In the genomic region with DNA sequence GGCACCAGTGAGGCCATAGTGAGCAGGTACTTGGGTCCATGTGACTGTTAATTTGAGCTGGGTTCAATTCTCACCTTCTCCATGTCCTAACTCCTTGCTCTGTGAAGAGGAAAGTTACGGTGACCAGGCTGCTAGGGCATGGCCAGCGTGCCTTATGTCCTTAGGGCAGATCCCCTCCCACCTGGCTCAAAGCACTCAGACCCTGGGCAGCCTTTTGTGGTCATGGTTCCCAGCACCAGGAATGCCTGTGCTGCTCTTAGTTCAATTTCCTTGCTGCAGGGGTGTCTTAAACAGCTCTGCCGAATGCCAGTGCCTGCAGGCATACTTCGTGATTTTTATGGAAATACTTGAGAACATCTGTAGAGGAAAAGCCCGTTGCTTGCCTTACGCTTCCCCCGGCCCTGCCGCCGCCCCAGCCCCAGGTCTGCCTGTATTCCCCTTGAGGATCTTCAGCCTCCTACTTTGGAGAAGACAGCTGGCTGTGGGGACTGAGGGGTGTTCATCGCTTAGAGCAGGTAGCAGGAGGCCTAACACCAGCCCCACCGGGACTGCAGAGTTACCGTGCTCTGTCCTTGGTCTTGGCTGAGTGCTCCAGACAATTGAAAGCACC, we compare ENCODE assay signal across 17 cellular contexts. TPM values are rescaled to one million over a fixed set of nuclear protein-coding genes. Genes with fewer than 3 reads are reported as not detected.
DNase-seq lines count a peak whose midpoint lies in the region; ATAC-seq and TF ChIP-seq lines count a peak whose summit lies in the region.
"Had no signal": no experiment of that assay in that cellular context is flagged by ENCODE, and none has a peak within 500 bp of the region (broad histone marks: within the 10 kb centered on the region; RNA-seq: fewer than 3 reads in every experiment).

No MANE protein-coding gene starts in this region.

- no peak for DNase-seq in activated naive CD4-positive, alpha-beta T cell treated with anti-CD3 and anti-CD28 coated beads, Interleukin-2, amount 10 ng/mL, durations not matched to agents 7 days and 5 days
- DNase-seq in activated naive CD4-positive, alpha-beta T cell treated with Interleukin-2 at 50 U/mL for 16 hours = no peak
- DNase-seq in RPMI7951 (ENCODE audit: low read depth) (peak; percentile 59), islet precursor cell (peak; percentile 88), smooth muscle cell (lab: John Stamatoyannopoulos, UW; ENCODE audit: unreplicated experiment) (no peak), NCI-H524 (lab: John Stamatoyannopoulos, UW) (no peak)
- no peak for DNase-seq in naive thymus-derived CD4-positive, alpha-beta T cell
- DNase-seq: amniotic stem cell, COR-L47, gastrocnemius medialis, NCI-H1436 treated with DMSO at 0.1 percent for 48 hours, NCI-H2227 treated with DMSO at 0.1 percent for 48 hours, SHP77 had no signal

- H3K9me3 ChIP-seq in smooth muscle cell (replicated peaks; ENCODE audit: low read depth) = no peaks in the 10 kb centered on the region
- no peaks in the 10 kb centered on the region for H3K9me3 ChIP-seq in naive thymus-derived CD4-positive, alpha-beta T cell (ENCODE audit: control insufficient read depth in 2 of 3, low read length in 3 of 3)
- H3K9me3 ChIP-seq: gastrocnemius medialis, right atrium auricular region, vagina had no signal

- CTCF ChIA-PET in activated naive CD4-positive, alpha-beta T cell treated with anti-CD3 and anti-CD28 coated beads, Interleukin-2, amount 10 ng/mL, durations not matched to agents 7 days and 5 days (lab: Charles Lee) = interaction anchor here (1.5 kb wide), 1 partner anchor 308 kb away, joined by 3 read pairs; no protein-coding TSS in a partner anchor
- CTCF ChIA-PET in naive thymus-derived CD4-positive, alpha-beta T cell (lab: Charles Lee) = no interaction called here

- H3K27me3 Mint-ChIP-seq in activated naive CD4-positive, alpha-beta T cell treated with anti-CD3 and anti-CD28 coated beads, Interleukin-2, amount 10 ng/mL, durations not matched to agents 7 days and 5 days = no peaks in the 10 kb centered on the region
- H3K27me3 Mint-ChIP-seq in activated T-helper 17 cell treated with anti-CD3 and anti-CD28 coated beads, Interleukin-2, amount 50 U/mL, for 72 hours = no peaks in the 10 kb centered on the region
- H3K27me3 Mint-ChIP-seq in naive thymus-derived CD4-positive, alpha-beta T cell = peaks cover 0 to 2% (median 0%) of the 10 kb centered on the region in 5 donors

- H4K20me1 ChIP-seq in smooth muscle cell (ENCODE audit: low read depth) = peaks cover 26% of the 10 kb centered on the region

- H3K27me3 ChIP-seq in smooth muscle cell (ENCODE audit: low read depth) = no peaks in the 10 kb centered on the region
- no peaks in the 10 kb centered on the region for H3K27me3 ChIP-seq in naive thymus-derived CD4-positive, alpha-beta T cell (ENCODE audit: control insufficient read depth in 2 of 2, insufficient read depth in 2 of 2, low read length in 2 of 2)
- H3K27me3 ChIP-seq: gastrocnemius medialis, right atrium auricular region, vagina had no signal

- H3K4me1 ChIP-seq in smooth muscle cell (ENCODE audit: low read depth) = peaks cover 19% of the 10 kb centered on the region
- H3K4me1 ChIP-seq in naive thymus-derived CD4-positive, alpha-beta T cell (ENCODE audit: control insufficient read depth in 2 of 2, insufficient read depth in 2 of 2, low read length in 2 of 2) = peaks cover 13% of the 10 kb centered on the region in 2 donors

- H2AFZ ChIP-seq in smooth muscle cell (ENCODE audit: low read depth) = no peak overlapping the region

- no peak for ATAC-seq in activated T-helper 17 cell treated with anti-CD3 and anti-CD28 coated beads, Interleukin-2, amount 50 U/mL, for 72 hours (replicated peaks)
- no peak for ATAC-seq in naive thymus-derived CD4-positive, alpha-beta T cell
- ATAC-seq: gastrocnemius medialis had no signal

- peaks cover 7% of the 10 kb centered on the region for H3K36me3 ChIP-seq in smooth muscle cell (ENCODE audit: low read depth)
- peaks cover 0 to 64% (median 10%) of the 10 kb centered on the region in 3 experiments for H3K36me3 ChIP-seq in naive thymus-derived CD4-positive, alpha-beta T cell (ENCODE audit: control insufficient read depth in 2 of 3, insufficient read depth in 3 of 3, low read length in 3 of 3)

- H3K4me1 Mint-ChIP-seq in activated naive CD4-positive, alpha-beta T cell treated with anti-CD3 and anti-CD28 coated beads, Interleukin-2, amount 10 ng/mL, durations not matched to agents 7 days and 5 days = peaks cover 24% of the 10 kb centered on the region
- H3K4me1 Mint-ChIP-seq in activated T-helper 17 cell treated with anti-CD3 and anti-CD28 coated beads, Interleukin-2, amount 50 U/mL, for 72 hours = peaks cover 29% of the 10 kb centered on the region
- H3K4me1 Mint-ChIP-seq in naive thymus-derived CD4-positive, alpha-beta T cell = peaks cover 19 to 33% (median 29%) of the 10 kb centered on the region in 7 donors

- peaks cover 44% of the 10 kb centered on the region for H3K36me3 Mint-ChIP-seq in activated naive CD4-positive, alpha-beta T cell treated with anti-CD3 and anti-CD28 coated beads, Interleukin-2, amount 10 ng/mL, durations not matched to agents 7 days and 5 days
- H3K36me3 Mint-ChIP-seq in activated T-helper 17 cell treated with anti-CD3 and anti-CD28 coated beads, Interleukin-2, amount 50 U/mL, for 72 hours (ENCODE audit: low read depth) = peaks cover 92% of the 10 kb centered on the region
- peaks cover 8 to 56% (median 31%) of the 10 kb centered on the region in 5 donors for H3K36me3 Mint-ChIP-seq in naive thymus-derived CD4-positive, alpha-beta T cell

- 85% methylated on average over 12 of the region's 12 CpGs for WGBS in smooth muscle cell (ENCODE audit: low lambda C conversion rate)

- peak overlapping the region; percentile 45 for H3K27ac Mint-ChIP-seq in activated naive CD4-positive, alpha-beta T cell treated with anti-CD3 and anti-CD28 coated beads, Interleukin-2, amount 10 ng/mL, durations not matched to agents 7 days and 5 days
- no peak overlapping the region for H3K27ac Mint-ChIP-seq in activated T-helper 17 cell treated with anti-CD3 and anti-CD28 coated beads, Interleukin-2, amount 50 U/mL, for 72 hours
- peak overlapping the region in 2 of 9 donors; percentile 25 to 35 for H3K27ac Mint-ChIP-seq in naive thymus-derived CD4-positive, alpha-beta T cell

- intact Hi-C loops in naive thymus-derived CD4-positive, alpha-beta T cell (cut with micrococcal nuclease) = loop anchor here in 1 of 2 donors (5.0 kb wide), 4 partner anchors 417 to 1742 kb away; a partner anchor contains a TSS

- peaks cover 18% of the 10 kb centered on the region for H3K79me2 ChIP-seq in smooth muscle cell (ENCODE audit: low read depth)

- peaks cover 47% of the 10 kb centered on the region for H3F3A ChIP-seq in smooth muscle cell (ENCODE audit: low read depth)

- POLR2A ChIA-PET in naive thymus-derived CD4-positive, alpha-beta T cell (lab: Charles Lee) = interaction anchor here (0.6 kb wide), 1 partner anchor 172 kb away, joined by 3 read pairs; no protein-coding TSS in a partner anchor

- peak overlapping the region; percentile 99 for H3K27ac ChIP-seq in smooth muscle cell (ENCODE audit: low read depth)
- H3K27ac ChIP-seq in naive thymus-derived CD4-positive, alpha-beta T cell (ENCODE audit: low read depth, low read length) = no peak overlapping the region
- H3K27ac ChIP-seq: vagina had no signal

- no peaks in the 10 kb centered on the region for H3K9me3 Mint-ChIP-seq in activated naive CD4-positive, alpha-beta T cell treated with anti-CD3 and anti-CD28 coated beads, Interleukin-2, amount 10 ng/mL, durations not matched to agents 7 days and 5 days
- H3K9me3 Mint-ChIP-seq in activated T-helper 17 cell treated with anti-CD3 and anti-CD28 coated beads, Interleukin-2, amount 50 U/mL, for 72 hours = no peaks in the 10 kb centered on the region
- peaks cover 0 to 1% (median 0%) of the 10 kb centered on the region in 11 donors for H3K9me3 Mint-ChIP-seq in naive thymus-derived CD4-positive, alpha-beta T cell
- H3K9me3 Mint-ChIP-seq: T-helper 2 cell treated with Interferon-gamma antibody and Interleukin-4, amounts not matched to agents 5 μg/mL and 100 μg/mL, for 36 hours had no signal

- H3K9ac ChIP-seq in smooth muscle cell (ENCODE audit: low read depth) = no peak overlapping the region

- H3K4me3 ChIP-seq in smooth muscle cell = no peak overlapping the region
- H3K4me3 ChIP-seq in naive thymus-derived CD4-positive, alpha-beta T cell (ENCODE audit: low read length) = no peak overlapping the region
- H3K4me3 ChIP-seq: gastrocnemius medialis, right atrium auricular region, vagina had no signal

- H3K4me3 Mint-ChIP-seq in activated naive CD4-positive, alpha-beta T cell treated with anti-CD3 and anti-CD28 coated beads, Interleukin-2, amount 10 ng/mL, durations not matched to agents 7 days and 5 days = no peak overlapping the region
- no peak overlapping the region for H3K4me3 Mint-ChIP-seq in activated T-helper 17 cell treated with anti-CD3 and anti-CD28 coated beads, Interleukin-2, amount 50 U/mL, for 72 hours
- H3K4me3 Mint-ChIP-seq in naive thymus-derived CD4-positive, alpha-beta T cell = peak overlapping the region in 1 of 10 donors; percentile 34
- H3K4me3 Mint-ChIP-seq: T-helper 2 cell treated with Interferon-gamma antibody and Interleukin-4, amounts not matched to agents 5 μg/mL and 100 μg/mL, for 36 hours had no signal

- H3K4me2 ChIP-seq in smooth muscle cell = no peak overlapping the region

- no peak for TF ChIP-seq CTCF in smooth muscle cell (IDR thresholded peaks at IDR 0.05; ENCODE audit: borderline replicate concordance, insufficient read depth, poor library complexity, severe bottlenecking)

RNA-seq across cellular contexts. Expression of a gene that starts 3.1 kb away (rescaled TPM):
- total RNA-seq in RPMI7951 (2014; rRNA removed; shearing (Covaris generic)) = 143 and 179 TPM in 2 replicates
- 118 and 176 TPM in 2 replicates for total RNA-seq in smooth muscle cell
- 269 and 270 TPM in 2 replicates for polyA plus RNA-seq in smooth muscle cell
- 10 to 100 TPM; 58.3 to 71.5 TPM for total RNA-seq in activated T-helper 17 cell treated with anti-CD3 and anti-CD28 coated beads, Interleukin-2, amount 50 U/mL, for 72 hours
- total RNA-seq in naive thymus-derived CD4-positive, alpha-beta T cell = 100 to 1,000 TPM in 2 of 5 experiments, 10 to 100 TPM in 3; 51.8 to 112 (median 62.4) TPM
- 10 to 100 TPM in 1 of 2 donors, 1 to 10 TPM in 1; 6.4 to 15.7 TPM for polyA plus RNA-seq in naive thymus-derived CD4-positive, alpha-beta T cell

RNA-seq across cellular contexts. Expression of a gene that starts 17.4 kb away (rescaled TPM):
- 35.5 and 36.4 TPM in 2 replicates for total RNA-seq in RPMI7951 (2014; rRNA removed; shearing (Covaris generic))
- total RNA-seq in smooth muscle cell = 80.6 and 84.0 TPM in 2 replicates
- 211 and 221 TPM in 2 replicates for polyA plus RNA-seq in smooth muscle cell
- 10 to 100 TPM; 24.0 to 26.6 TPM for total RNA-seq in activated T-helper 17 cell treated with anti-CD3 and anti-CD28 coated beads, Interleukin-2, amount 50 U/mL, for 72 hours
- 100 to 1,000 TPM in 1 of 5 experiments, 10 to 100 TPM in 4; 21.3 to 101 (median 77.0) TPM for total RNA-seq in naive thymus-derived CD4-positive, alpha-beta T cell
- polyA plus RNA-seq in naive thymus-derived CD4-positive, alpha-beta T cell = 10 to 100 TPM; 51.2 to 94.7 TPM

RNA-seq across cellular contexts. Expression of a gene that starts 21.8 kb away (rescaled TPM):
- total RNA-seq in RPMI7951 (2014; rRNA removed; shearing (Covaris generic)) = 254 and 283 TPM in 2 replicates
- total RNA-seq in smooth muscle cell = 223 and 233 TPM in 2 replicates
- polyA plus RNA-seq in smooth muscle cell = 243 and 246 TPM in 2 replicates
- total RNA-seq in activated T-helper 17 cell treated with anti-CD3 and anti-CD28 coated beads, Interleukin-2, amount 50 U/mL, for 72 hours = 100 to 1,000 TPM; 227 to 255 TPM
- total RNA-seq in naive thymus-derived CD4-positive, alpha-beta T cell = 100 to 1,000 TPM in 4 of 5 experiments, 10 to 100 TPM in 1; 98.0 to 183 (median 118) TPM
- polyA plus RNA-seq in naive thymus-derived CD4-positive, alpha-beta T cell = 100 to 1,000 TPM; 145 to 187 TPM

Comparison
In these comparisons a context has a peak if more than half of its experiments do, and no peak if none do; other contexts are left out.
1. DNase-seq: peak in RPMI7951 (single experiment) and islet precursor cell (single experiment); none in activated naive CD4-positive, alpha-beta T cell treated with anti-CD3 and anti-CD28 coated beads, Interleukin-2, amount 10 ng/mL, durations not matched to agents 7 days and 5 days (single experiment), activated naive CD4-positive, alpha-beta T cell treated with Interleukin-2 at 50 U/mL for 16 hours (single experiment), smooth muscle cell (single experiment), NCI-H524 (0 of 2) and naive thymus-derived CD4-positive, alpha-beta T cell (0 of 9).